31 cellular contexts compared by ENCODE assay signal in genomic region chr12:109494348-109494881, GRCh38.
"Had no signal": no experiment of that assay in that cellular context is flagged by ENCODE, and none has a peak within 500 bp of the region (broad histone marks: within the 10 kb centered on the region; RNA-seq: fewer than 3 reads in every experiment).

No MANE protein-coding gene starts in this region.

- H3K9ac ChIP-seq: neural progenitor cell, parathyroid adenoma had no signal

- DNase-seq: activated CD4-positive, alpha-beta memory T cell treated with anti-CD3 and anti-CD28 coated beads, Interleukin-2, amount 10 ng/mL, durations not matched to agents 7 days and 5 days; activated CD4-positive, alpha-beta T cell treated with anti-CD3 and anti-CD28 coated beads for 1 hour; activated CD4-positive, alpha-beta T cell treated with anti-CD3 and anti-CD28 coated beads, Interleukin-2, amount 10 ng/mL, durations not matched to agents 7 days and 5 days; activated CD8-positive, alpha-beta memory T cell treated with anti-CD3 and anti-CD28 coated beads, Interleukin-2, amount 10 ng/mL, durations not matched to agents 7 days and 5 days; activated naive CD4-positive, alpha-beta T cell; activated T-cell treated with anti-CD3 and anti-CD28 coated beads, Interleukin-2, amount 50 U/mL, for 48 hours; aorta; cerebellar nuclear complex; colonic mucosa; effector CD8-positive, alpha-beta T cell; gastrocnemius medialis; glutamatergic neuron; left colon; naive thymus-derived CD4-positive, alpha-beta T cell; occipital lobe; stimulated activated CD4-positive, alpha-beta T cell treated with anti-CD3 and anti-CD28 coated beads, Interleukin-2, amount 100 ng/mL, for 48 hours; stimulated activated naive CD8-positive, alpha-beta T cell treated with anti-CD3 and anti-CD28 coated beads, Interleukin-15, Interleukin-2, amounts not matched to agents 100 U/mL and 50 U/mL, for 24 hours; T-helper 17 cell; T1000; trophoblast cell had no signal

- H3K9me3 Mint-ChIP-seq: activated CD4-positive, alpha-beta memory T cell treated with anti-CD3 and anti-CD28 coated beads, Interleukin-2, amount 10 ng/mL, durations not matched to agents 7 days and 5 days; activated CD4-positive, alpha-beta T cell treated with anti-CD3 and anti-CD28 coated beads, Interleukin-2, amount 10 ng/mL, durations not matched to agents 7 days and 5 days; activated naive CD4-positive, alpha-beta T cell treated with anti-CD3 and anti-CD28 coated beads, Interleukin-2, amount 50 U/mL, for 72 hours; neural progenitor cell had no signal

- H3K27me3 Mint-ChIP-seq: activated CD4-positive, alpha-beta memory T cell treated with anti-CD3 and anti-CD28 coated beads, Interleukin-2, amount 10 ng/mL, durations not matched to agents 7 days and 5 days; activated CD4-positive, alpha-beta T cell treated with anti-CD3 and anti-CD28 coated beads, Interleukin-2, amount 10 ng/mL, durations not matched to agents 7 days and 5 days; activated CD8-positive, alpha-beta memory T cell treated with anti-CD3 and anti-CD28 coated beads, Interleukin-2, amount 10 ng/mL, durations not matched to agents 7 days and 5 days; brain; naive thymus-derived CD4-positive, alpha-beta T cell; T-helper 17 cell had no signal

- H3K27ac Mint-ChIP-seq: activated CD4-positive, alpha-beta memory T cell treated with anti-CD3 and anti-CD28 coated beads, Interleukin-2, amount 10 ng/mL, durations not matched to agents 7 days and 5 days; activated CD4-positive, alpha-beta T cell treated with anti-CD3 and anti-CD28 coated beads, Interleukin-2, amount 10 ng/mL, durations not matched to agents 7 days and 5 days; brain; mesothelial cell of epicardium; neural progenitor cell; T-helper 17 cell; WTC11 had no signal

- H3K4me1 Mint-ChIP-seq: brain, neural progenitor cell, WTC11 had no signal

- H3K27me3 ChIP-seq: adrenal gland, cardiac muscle cell, colonic mucosa, gastrocnemius medialis, hepatocyte, neural progenitor cell, right atrium auricular region had no signal

- H3K4me3 ChIP-seq: adrenal gland, cardiac muscle cell, colonic mucosa, gastrocnemius medialis, hepatocyte, neural progenitor cell, right atrium auricular region, thoracic aorta had no signal

- H3K9me3 ChIP-seq: adrenal gland, colonic mucosa, gastrocnemius medialis, right atrium auricular region, thoracic aorta had no signal

- H3K4me3 Mint-ChIP-seq: activated CD4-positive, alpha-beta memory T cell treated with anti-CD3 and anti-CD28 coated beads, Interleukin-2, amount 10 ng/mL, durations not matched to agents 7 days and 5 days; activated CD4-positive, alpha-beta T cell treated with anti-CD3 and anti-CD28 coated beads, Interleukin-2, amount 10 ng/mL, durations not matched to agents 7 days and 5 days; activated CD8-positive, alpha-beta memory T cell treated with anti-CD3 and anti-CD28 coated beads, Interleukin-2, amount 10 ng/mL, durations not matched to agents 7 days and 5 days; brain; mesothelial cell of epicardium; naive thymus-derived CD4-positive, alpha-beta T cell; neural progenitor cell; T-helper 17 cell; WTC11 had no signal

- H3K79me2 ChIP-seq: hepatocyte, parathyroid adenoma had no signal

- H3K4me1 ChIP-seq: adrenal gland, colonic mucosa, neural progenitor cell, parathyroid adenoma, right atrium auricular region had no signal

- H3K36me3 ChIP-seq: neural progenitor cell had no signal

- H2AFZ ChIP-seq: hepatocyte, neural progenitor cell, parathyroid adenoma had no signal

- H3K27ac ChIP-seq: adrenal gland, cardiac muscle cell, colonic mucosa, gastrocnemius medialis, hepatocyte, neural progenitor cell, parathyroid adenoma, right atrium auricular region, thoracic aorta had no signal

- H3K4me2 ChIP-seq: hepatocyte, neural progenitor cell had no signal

- ATAC-seq: activated CD8-positive, alpha-beta memory T cell treated with anti-CD3 and anti-CD28 coated beads, Interleukin-2, amount 10 ng/mL, durations not matched to agents 7 days and 5 days; activated naive CD4-positive, alpha-beta T cell treated with anti-CD3 and anti-CD28 coated beads, Interleukin-2, amount 50 U/mL, for 72 hours; gastrocnemius medialis; left colon; stimulated activated naive CD8-positive, alpha-beta T cell treated with anti-CD3 and anti-CD28 coated beads, Interleukin-15, Interleukin-2, amounts not matched to agents 100 U/mL and 50 U/mL, for 24 hours; T-helper 17 cell; WTC11 had no signal
